1 cellular context compared by ENCODE assay signal in the genomic region with DNA sequence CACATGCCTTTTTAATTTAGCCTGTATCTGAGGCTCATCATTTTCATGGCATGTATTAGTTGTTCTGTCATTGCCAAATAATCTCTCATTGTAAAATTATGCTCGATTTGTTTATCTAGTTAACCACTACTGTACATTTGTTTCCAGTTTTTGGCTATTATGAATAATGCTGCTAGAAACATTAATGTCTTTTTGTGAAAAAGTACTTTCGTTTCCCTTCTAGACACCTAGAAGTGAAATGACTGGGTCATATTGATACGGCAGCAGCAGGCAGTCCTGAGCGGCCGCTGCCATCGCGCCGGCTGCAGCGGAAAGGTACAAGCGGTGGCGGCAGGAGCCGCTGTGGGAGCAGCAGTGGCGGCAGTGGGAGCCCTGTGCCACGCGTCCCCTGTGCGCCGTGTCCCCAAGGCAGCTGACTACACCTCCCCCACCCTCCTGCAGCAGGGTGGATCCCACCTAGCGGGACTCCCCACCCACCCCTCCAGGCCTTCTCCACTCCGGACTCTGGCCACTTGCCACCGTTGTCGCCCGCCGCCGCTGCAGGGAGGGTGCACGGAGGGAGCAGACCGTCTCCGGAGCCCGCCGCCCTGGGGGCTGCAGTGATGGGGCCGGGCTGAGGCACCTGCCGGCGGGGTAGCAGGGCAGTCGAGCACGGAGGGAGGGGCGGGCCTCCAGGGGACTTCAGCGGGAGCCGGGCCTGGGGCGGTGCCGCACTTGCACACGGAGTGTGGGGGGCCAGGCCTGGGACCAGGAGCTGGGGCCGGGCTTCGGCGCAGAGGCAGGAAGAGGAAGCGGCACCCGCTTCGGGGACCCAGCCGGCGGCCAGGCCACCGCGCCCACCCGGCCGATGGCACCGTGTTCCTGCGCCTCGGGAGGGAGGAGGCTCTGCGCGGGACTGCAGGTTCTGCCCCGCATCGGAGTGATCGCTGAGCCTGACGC.
TF ChIP-seq lines count a peak whose summit lies in the region.

No MANE protein-coding gene starts in this region.

TF ChIP-seq in HepG2, 621 proteins besides CTCF, POLR2A, EP300 and RAD21 (continued from another document):
- no peak for TF ChIP-seq ZNF609 (CRISPR knock-in tag; IDR thresholded peaks at IDR 0.05; ENCODE audit: borderline replicate concordance)
- TF ChIP-seq CBX5 (CRISPR knock-in tag; IDR thresholded peaks at IDR 0.05; ENCODE audit: borderline replicate concordance): no peak
- peak; percentile 7; the same call in 1 of the 2 replicates for TF ChIP-seq ZNF687 (CRISPR knock-in tag; IDR thresholded peaks at IDR 0.05)
- TF ChIP-seq MTF1 (CRISPR knock-in tag; IDR thresholded peaks at IDR 0.05): no peak
- TF ChIP-seq GLI4 (CRISPR knock-in tag; IDR thresholded peaks at IDR 0.05; ENCODE audit: borderline replicate concordance): no peak
